Comparison of ENCODE assay signal across 20 cellular contexts in the genomic region with DNA sequence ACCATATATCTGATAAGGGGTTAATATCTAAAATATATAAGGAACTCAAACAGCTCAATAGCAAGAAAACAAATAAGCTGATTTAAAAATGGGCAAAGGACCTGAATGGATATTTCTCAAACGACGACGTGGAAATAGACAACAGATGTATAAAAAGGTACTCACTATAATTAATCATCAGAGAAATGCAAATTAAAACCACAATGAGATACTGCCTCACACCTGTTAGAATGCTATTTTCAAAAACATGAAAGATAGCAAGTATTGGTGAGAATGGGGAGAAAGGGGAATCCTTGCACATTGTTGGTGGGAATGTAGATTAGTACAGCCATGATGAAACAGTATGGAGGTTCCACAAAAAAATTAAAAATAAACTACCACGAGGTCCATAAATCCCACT.
DNase-seq lines count a peak whose midpoint lies in the region; ATAC-seq, FAIRE-seq and TF ChIP-seq lines count a peak whose summit lies in the region.
"Had no signal": no experiment of that assay in that cellular context is flagged by ENCODE, and none has a peak within 500 bp of the region (broad histone marks: within the 10 kb centered on the region; RNA-seq: fewer than 3 reads in every experiment).

No MANE protein-coding gene starts in this region.

- POLR2A ChIA-PET in PC-3 (lab: Charles Lee; ENCODE audit: unreplicated experiment) = no interaction called here

- no peak for TF ChIP-seq POLR2A in H54 (IDR thresholded peaks at IDR 0.05; ENCODE audit: low read depth, low read length)

- DNase-seq in H54 (ENCODE audit: insufficient read length, low spot score) = no peak
- DNase-seq in PC-3 = no peak
- DNase-seq in heart right ventricle = no peak
- DNase-seq: CD8-positive, alpha-beta T cell; COR-L47; DMS153; DMS79 treated with DMSO at 0.1 percent for 48 hours; GDM1; H9; HFFc6; Kasumi-1 had no signal

- H3K4me3 ChIP-seq in KMS-11 (IDR thresholded peaks at IDR 0.05; ENCODE audit: insufficient read depth, low read depth, low read length) = no peak overlapping the region
- no peak overlapping the region for H3K4me3 ChIP-seq in PC-3 (ENCODE audit: low read length)
- no peak overlapping the region for H3K4me3 ChIP-seq in heart right ventricle
- H3K4me3 ChIP-seq: GM23338, K562 had no signal

- intact Hi-C loops in PC-3 (cut with micrococcal nuclease) = loop anchor here (1.0 kb wide), 1 partner anchor 9 kb away; no protein-coding TSS in a partner anchor
- intact Hi-C loops in heart right ventricle (cut with DNase I) = loop anchor here in 1 of 10 donors (5.0 kb wide), 1 partner anchor 160 kb away; no protein-coding TSS in a partner anchor

- no peak for TF ChIP-seq CTCF in KMS-11 (conservative IDR thresholded peaks at IDR 0.05; ENCODE audit: low read depth, low read length)
- no peak for TF ChIP-seq CTCF in PC-3 (conservative IDR thresholded peaks at IDR 0.05; ENCODE audit: low read depth, low read length)
- TF ChIP-seq CTCF in heart right ventricle (IDR thresholded peaks at IDR 0.05) = no peak

- no peak overlapping the region for H2AFZ ChIP-seq in KMS-11 (ENCODE audit: low read depth)
- H2AFZ ChIP-seq in PC-3 (ENCODE audit: low read length) = no peak overlapping the region
- H2AFZ ChIP-seq: GM23338 had no signal

- WGBS in heart right ventricle, 2 donors = 79 to 87% methylated on average over 4 of the region's 4 CpGs

- no peaks in the 10 kb centered on the region for H3K9me2 ChIP-seq in PC-3 (replicated peaks; ENCODE audit: low read length)

- BruUV-seq in PC-3 (replicated peaks; lab: Mats Ljungman, UMichigan) = no TSS peak

- H3K4me1 ChIP-seq in KMS-11 (ENCODE audit: low read depth, poor library complexity, severe bottlenecking) (peaks cover 14% of the 10 kb centered on the region), PC-3 (ENCODE audit: insufficient read depth, low read length) (peaks cover 44% of the 10 kb centered on the region), heart right ventricle (no peaks in the 10 kb centered on the region)

- no peak overlapping the region for H3K27ac ChIP-seq in KMS-11
- no peak overlapping the region for H3K27ac ChIP-seq in PC-3 (ENCODE audit: low read length)
- H3K27ac ChIP-seq in heart right ventricle = no peak overlapping the region

- H4K20me1 ChIP-seq in KMS-11 (ENCODE audit: insufficient read depth) (no peaks in the 10 kb centered on the region), PC-3 (ENCODE audit: low read length) (no peaks in the 10 kb centered on the region)

- ATAC-seq in GM18867 (IDR thresholded peaks at IDR 0.05; ENCODE audit: unreplicated experiment) (peak; percentile 83), HG03457 (IDR thresholded peaks at IDR 0.05; ENCODE audit: unreplicated experiment) (no peak), PC-3 (no peak), HG02938 (IDR thresholded peaks at IDR 0.05; ENCODE audit: unreplicated experiment) (no peak), heart right ventricle (no peak)
- ATAC-seq: CD8-positive, alpha-beta T cell; GM23338; K562 had no signal

- H3K9ac ChIP-seq in KMS-11 = no peak overlapping the region
- no peak overlapping the region for H3K9ac ChIP-seq in PC-3 (ENCODE audit: low read length)

- FAIRE-seq in H54 (lab: Jason Lieb, UNC) = peak; percentile 48
- FAIRE-seq: D721Med, GM12892, GM19239, K562 had no signal

- H3K79me2 ChIP-seq in KMS-11 (ENCODE audit: insufficient read depth, low read depth) (no peaks in the 10 kb centered on the region), PC-3 (ENCODE audit: low read length) (no peaks in the 10 kb centered on the region)

- H3F3A ChIP-seq in PC-3 (ENCODE audit: low read length, unreplicated experiment) = peaks cover 18% of the 10 kb centered on the region

- H3K27me3 ChIP-seq in KMS-11 (ENCODE audit: insufficient read depth, low read depth) = no peaks in the 10 kb centered on the region
- no peaks in the 10 kb centered on the region for H3K27me3 ChIP-seq in PC-3 (ENCODE audit: low read length)
- no peaks in the 10 kb centered on the region for H3K27me3 ChIP-seq in heart right ventricle

- CTCF ChIA-PET in PC-3 (lab: Charles Lee) = interaction anchor here (0.7 kb wide), 1 partner anchor 264 kb away, joined by 3 read pairs; no protein-coding TSS in a partner anchor

- H3K9me3 ChIP-seq in PC-3 (ENCODE audit: low read length) (no peaks in the 10 kb centered on the region), heart right ventricle (no peaks in the 10 kb centered on the region)

- H3K4me2 ChIP-seq in KMS-11 (peak overlapping the region; percentile 19; the same call in 1 of the 2 replicates), PC-3 (ENCODE audit: low read length) (no peak overlapping the region)
- H3K4me2 ChIP-seq: GM23338 had no signal

- H3K36me3 ChIP-seq in KMS-11 (ENCODE audit: insufficient read depth) = no peaks in the 10 kb centered on the region
- no peaks in the 10 kb centered on the region; the same call in 1 of the 2 replicates for H3K36me3 ChIP-seq in PC-3 (ENCODE audit: low read depth, low read length)
- H3K36me3 ChIP-seq in heart right ventricle = no peaks in the 10 kb centered on the region
